22 cellular contexts compared by ENCODE assay signal in genomic region chr5:142102980-142103379, GRCh38. TPM values are rescaled to one million over a fixed set of nuclear protein-coding genes. Genes with fewer than 3 reads are reported as not detected.
DNase-seq lines count a peak whose midpoint lies in the region; ATAC-seq, FAIRE-seq and TF ChIP-seq lines count a peak whose summit lies in the region.
"Had no signal": no experiment of that assay in that cellular context is flagged by ENCODE, and none has a peak within 500 bp of the region (broad histone marks: within the 10 kb centered on the region; RNA-seq: fewer than 3 reads in every experiment).

No MANE protein-coding gene starts in this region.

- H3K36me3 Mint-ChIP-seq in activated CD4-positive, alpha-beta T cell treated with anti-CD3 and anti-CD28 coated beads for 36 hours (ENCODE audit: low read depth) = peaks cover 5% of the 10 kb centered on the region
- no peaks in the 10 kb centered on the region for H3K36me3 Mint-ChIP-seq in CD8-positive, alpha-beta T cell
- H3K36me3 Mint-ChIP-seq in activated naive CD8-positive, alpha-beta T cell = peaks cover 11% of the 10 kb centered on the region
- peaks cover 0 to 4% (median 4%) of the 10 kb centered on the region in 5 donors for H3K36me3 Mint-ChIP-seq in naive thymus-derived CD4-positive, alpha-beta T cell
- H3K36me3 Mint-ChIP-seq: CD8-positive, alpha-beta memory T cell had no signal

- intact Hi-C loops in activated CD4-positive, alpha-beta T cell treated with anti-CD3 and anti-CD28 coated beads for 36 hours (cut with DNase I, micrococcal nuclease) = loop anchor here in 1 of 2 experiments (10.0 kb wide), 2 partner anchors 488 to 902 kb away; partner anchors contain the start of gene DIAPH1
- intact Hi-C loops in CD8-positive, alpha-beta T cell (cut with DNase I, micrococcal nuclease) = loop anchor here in 1 of 2 experiments (10.0 kb wide), 1 partner anchor 1302 kb away; the partner anchor contains the start of gene NR3C1
- intact Hi-C loops in naive thymus-derived CD4-positive, alpha-beta T cell (cut with micrococcal nuclease) = loop anchor here in 1 of 2 donors (10.0 kb wide), 1 partner anchor 1698 kb away; the partner anchor contains the start of gene ANKHD1

- CTCF ChIA-PET in activated CD4-positive, alpha-beta T cell treated with anti-CD3 and anti-CD28 coated beads for 36 hours (lab: Charles Lee) = interaction anchor here (1.8 kb wide), 1 partner anchor 87 kb away, joined by 12 read pairs; no protein-coding TSS in a partner anchor
- CTCF ChIA-PET in CD8-positive, alpha-beta T cell (lab: Charles Lee) = interaction anchor here (1.2 kb wide), 1 partner anchor 41 kb away, joined by 3 read pairs; no protein-coding TSS in a partner anchor
- CTCF ChIA-PET in naive thymus-derived CD4-positive, alpha-beta T cell (lab: Charles Lee) = no interaction called here

- H3K9me3 ChIP-seq in CD8-positive, alpha-beta T cell (ENCODE audit: low read length) = no peaks in the 10 kb centered on the region
- H3K9me3 ChIP-seq in naive thymus-derived CD4-positive, alpha-beta T cell (ENCODE audit: control insufficient read depth in 2 of 3, low read length in 3 of 3) = no peaks in the 10 kb centered on the region
- H3K9me3 ChIP-seq: BE2C had no signal

- no peaks in the 10 kb centered on the region for H3K36me3 ChIP-seq in CD8-positive, alpha-beta T cell (ENCODE audit: insufficient read depth, low read length)
- no peaks in the 10 kb centered on the region for H3K36me3 ChIP-seq in naive thymus-derived CD4-positive, alpha-beta T cell (ENCODE audit: control insufficient read depth in 2 of 3, insufficient read depth in 3 of 3, low read length in 3 of 3)
- H3K36me3 ChIP-seq: BE2C had no signal

- no peak overlapping the region for H3K4me3 Mint-ChIP-seq in activated CD4-positive, alpha-beta T cell treated with anti-CD3 and anti-CD28 coated beads for 36 hours
- H3K4me3 Mint-ChIP-seq in CD8-positive, alpha-beta T cell = no peak overlapping the region
- H3K4me3 Mint-ChIP-seq in activated naive CD8-positive, alpha-beta T cell = peak overlapping the region; percentile 47
- H3K4me3 Mint-ChIP-seq in naive thymus-derived CD4-positive, alpha-beta T cell = peak overlapping the region in 6 of 10 donors; percentile 7 to 63 (median 23)
- H3K4me3 Mint-ChIP-seq: CD8-positive, alpha-beta memory T cell had no signal

- H3K9me3 Mint-ChIP-seq in activated CD4-positive, alpha-beta T cell treated with anti-CD3 and anti-CD28 coated beads for 36 hours (ENCODE audit: low read depth) = peaks cover 6% of the 10 kb centered on the region
- H3K9me3 Mint-ChIP-seq in CD8-positive, alpha-beta T cell = peaks cover 7% of the 10 kb centered on the region
- H3K9me3 Mint-ChIP-seq in activated naive CD8-positive, alpha-beta T cell (ENCODE audit: low read depth) = no peaks in the 10 kb centered on the region
- peaks cover 0 to 7% (median 0%) of the 10 kb centered on the region in 11 donors for H3K9me3 Mint-ChIP-seq in naive thymus-derived CD4-positive, alpha-beta T cell
- H3K9me3 Mint-ChIP-seq: CD8-positive, alpha-beta memory T cell had no signal

- no peak for ATAC-seq in activated CD4-positive, alpha-beta T cell treated with anti-CD3 and anti-CD28 coated beads for 36 hours
- no peak for ATAC-seq in CD8-positive, alpha-beta T cell
- ATAC-seq in naive thymus-derived CD4-positive, alpha-beta T cell = no peak

- H3K4me1 Mint-ChIP-seq in activated CD4-positive, alpha-beta T cell treated with anti-CD3 and anti-CD28 coated beads for 36 hours = peaks cover 67% of the 10 kb centered on the region
- peaks cover 67% of the 10 kb centered on the region for H3K4me1 Mint-ChIP-seq in CD8-positive, alpha-beta T cell (ENCODE audit: low read depth)
- H3K4me1 Mint-ChIP-seq in activated naive CD8-positive, alpha-beta T cell (ENCODE audit: low read depth) = peaks cover 74% of the 10 kb centered on the region
- peaks cover 19 to 88% (median 78%) of the 10 kb centered on the region in 7 donors for H3K4me1 Mint-ChIP-seq in naive thymus-derived CD4-positive, alpha-beta T cell

- H3K4me3 ChIP-seq in CD8-positive, alpha-beta T cell (ENCODE audit: low read depth, low read length) = no peak overlapping the region
- H3K4me3 ChIP-seq in naive thymus-derived CD4-positive, alpha-beta T cell (ENCODE audit: low read length) = no peak overlapping the region

- peak overlapping the region; percentile 70 for H3K27ac Mint-ChIP-seq in activated CD4-positive, alpha-beta T cell treated with anti-CD3 and anti-CD28 coated beads for 36 hours
- H3K27ac Mint-ChIP-seq in CD8-positive, alpha-beta T cell = peak overlapping the region; percentile 74
- peak overlapping the region; percentile 90 for H3K27ac Mint-ChIP-seq in activated naive CD8-positive, alpha-beta T cell
- peak overlapping the region in 8 of 9 donors; percentile 47 to 100 (median 93) for H3K27ac Mint-ChIP-seq in naive thymus-derived CD4-positive, alpha-beta T cell

- no peak for TF ChIP-seq CTCF in CD8-positive, alpha-beta T cell (IDR thresholded peaks at IDR 0.05)

- H3K27me3 Mint-ChIP-seq in activated CD4-positive, alpha-beta T cell treated with anti-CD3 and anti-CD28 coated beads for 36 hours = no peaks in the 10 kb centered on the region
- H3K27me3 Mint-ChIP-seq in CD8-positive, alpha-beta T cell (ENCODE audit: low read depth) = no peaks in the 10 kb centered on the region
- H3K27me3 Mint-ChIP-seq in activated naive CD8-positive, alpha-beta T cell = no peaks in the 10 kb centered on the region
- no peaks in the 10 kb centered on the region for H3K27me3 Mint-ChIP-seq in naive thymus-derived CD4-positive, alpha-beta T cell
- H3K27me3 Mint-ChIP-seq: CD8-positive, alpha-beta memory T cell had no signal

- POLR2A ChIA-PET in activated CD4-positive, alpha-beta T cell treated with anti-CD3 and anti-CD28 coated beads for 36 hours (lab: Charles Lee) = no interaction called here
- POLR2A ChIA-PET in CD8-positive, alpha-beta T cell (lab: Charles Lee) = no interaction called here
- POLR2A ChIA-PET in naive thymus-derived CD4-positive, alpha-beta T cell (lab: Charles Lee) = interaction anchor here (1.7 to 2.0 kb wide), 2 partner anchors 26 to 78 kb away, joined by 3 to 7 read pairs; no protein-coding TSS in a partner anchor

- FAIRE-seq in frontal cortex (lab: Jason Lieb, UNC) = no peak
- FAIRE-seq: D721Med, GM12892, GM18507, H1 had no signal

- DNase-seq in activated CD4-positive, alpha-beta T cell treated with anti-CD3 and anti-CD28 coated beads for 36 hours = no peak
- DNase-seq in activated CD4-positive, alpha-beta T cell treated with anti-CD3 and anti-CD28 coated beads, Interleukin-2, amount 50 U/mL, for 4 hours = no peak
- no peak for DNase-seq in CD8-positive, alpha-beta T cell
- DNase-seq in naive thymus-derived CD4-positive, alpha-beta T cell = no peak
- DNase-seq in frontal cortex (ENCODE audit: low spot score in 2 of 2) (no peak), AG08396 (ENCODE audit: low spot score) (no peak), AG20443 (ENCODE audit: low spot score) (no peak)
- DNase-seq: 8988T; BE2C; CD8-positive, alpha-beta memory T cell; MM.1S; NCI-H1092 treated with DMSO at 0.1 percent for 48 hours; NCI-H146; NCI-H2029 treated with DMSO at 0.1 percent for 48 hours; NCI-H2171 treated with DMSO at 0.1 percent for 48 hours; NCI-H446; SHP77 had no signal

- H3K4me1 ChIP-seq in CD8-positive, alpha-beta T cell (ENCODE audit: insufficient read depth, low read length) = peaks cover 64% of the 10 kb centered on the region
- peaks cover 14 to 51% of the 10 kb centered on the region in 2 donors for H3K4me1 ChIP-seq in naive thymus-derived CD4-positive, alpha-beta T cell (ENCODE audit: control insufficient read depth in 2 of 2, insufficient read depth in 2 of 2, low read length in 2 of 2)

- H3K27ac ChIP-seq in CD8-positive, alpha-beta T cell (ENCODE audit: low read depth, low read length) = no peak overlapping the region
- H3K27ac ChIP-seq in naive thymus-derived CD4-positive, alpha-beta T cell (ENCODE audit: low read depth, low read length) = peak overlapping the region; percentile 41

- H3K27me3 ChIP-seq in CD8-positive, alpha-beta T cell (ENCODE audit: insufficient read depth, low read length) = no peaks in the 10 kb centered on the region
- H3K27me3 ChIP-seq in naive thymus-derived CD4-positive, alpha-beta T cell (ENCODE audit: control insufficient read depth in 2 of 2, insufficient read depth in 2 of 2, low read length in 2 of 2) = no peaks in the 10 kb centered on the region
- H3K27me3 ChIP-seq: BE2C had no signal

RNA-seq across cellular contexts. Expression of gene NDFIP1, which starts 5.6 kb away (rescaled TPM):
- 10 to 100 TPM; 54.9 to 86.7 TPM for total RNA-seq in activated CD4-positive, alpha-beta T cell treated with anti-CD3 and anti-CD28 coated beads for 36 hours
- 100 to 1,000 TPM; 156 to 167 TPM for total RNA-seq in CD8-positive, alpha-beta T cell
- 100 to 1,000 TPM in 2 of 5 experiments, 10 to 100 TPM in 3; 53.0 to 136 (median 95.5) TPM for total RNA-seq in naive thymus-derived CD4-positive, alpha-beta T cell
- polyA plus RNA-seq in naive thymus-derived CD4-positive, alpha-beta T cell = 100 to 1,000 TPM in 1 of 2 donors, 10 to 100 TPM in 1; 99.3 to 101 TPM
- 115 TPM for total RNA-seq in frontal cortex

Comparison
In these comparisons a context has a peak if more than half of its experiments do, and no peak if none do; other contexts are left out.
1. H3K4me3 Mint-ChIP-seq: peak in activated naive CD8-positive, alpha-beta T cell (single experiment) and naive thymus-derived CD4-positive, alpha-beta T cell (6 of 10); none in activated CD4-positive, alpha-beta T cell treated with anti-CD3 and anti-CD28 coated beads for 36 hours (single experiment) and CD8-positive, alpha-beta T cell (single experiment).
2. Peak in every context shown above with its lines, with median percentiles within 50 percentile points of each other: H3K27ac Mint-ChIP-seq.